24 cellular contexts compared by ENCODE assay signal in genomic region chr11:61049854-61050253, GRCh38. TPM values are rescaled to one million over a fixed set of nuclear protein-coding genes. Genes with fewer than 3 reads are reported as not detected.
DNase-seq lines count a peak whose midpoint lies in the region; ATAC-seq and TF ChIP-seq lines count a peak whose summit lies in the region.
"Had no signal": no experiment of that assay in that cellular context is flagged by ENCODE, and none has a peak within 500 bp of the region (broad histone marks: within the 10 kb centered on the region; RNA-seq: fewer than 3 reads in every experiment).

No MANE protein-coding gene starts in this region.

- H3K9me3 ChIP-seq in heart right ventricle (no peaks in the 10 kb centered on the region), upper lobe of right lung (no peaks in the 10 kb centered on the region)
- H3K9me3 ChIP-seq in CD8-positive, alpha-beta memory T cell (ENCODE audit: low read length) = no peaks in the 10 kb centered on the region
- H3K9me3 ChIP-seq: A549, prostate gland had no signal

- peak overlapping the region; percentile 46 for H3K4me3 Mint-ChIP-seq in activated CD4-positive, alpha-beta T cell treated with anti-CD3 and anti-CD28 coated beads for 36 hours
- H3K4me3 Mint-ChIP-seq in stimulated activated naive CD8-positive, alpha-beta T cell treated with anti-CD3 and anti-CD28 coated beads, Interleukin-15, Interleukin-2, amounts not matched to agents 100 ng/mL and 50 ng/mL, for 24 hours = no peak overlapping the region
- H3K4me3 Mint-ChIP-seq in CD8-positive, alpha-beta memory T cell = peak overlapping the region in 1 of 7 donors; percentile 23
- H3K4me3 Mint-ChIP-seq: neural crest cell had no signal

- no peaks in the 10 kb centered on the region for H3K9me3 Mint-ChIP-seq in activated CD4-positive, alpha-beta T cell treated with anti-CD3 and anti-CD28 coated beads for 36 hours (ENCODE audit: low read depth)
- no peaks in the 10 kb centered on the region for H3K9me3 Mint-ChIP-seq in stimulated activated naive CD8-positive, alpha-beta T cell treated with anti-CD3 and anti-CD28 coated beads, Interleukin-15, Interleukin-2, amounts not matched to agents 100 ng/mL and 50 ng/mL, for 24 hours
- H3K9me3 Mint-ChIP-seq in CD8-positive, alpha-beta memory T cell = no peaks in the 10 kb centered on the region
- H3K9me3 Mint-ChIP-seq: neural crest cell had no signal

- intact Hi-C loops in activated CD4-positive, alpha-beta T cell treated with anti-CD3 and anti-CD28 coated beads for 36 hours (cut with DNase I, micrococcal nuclease) = no loop called here
- intact Hi-C loops in heart right ventricle (cut with DNase I) (no loop called here), upper lobe of right lung (cut with DNase I) (no loop called here)

- H3K36me3 Mint-ChIP-seq in activated CD4-positive, alpha-beta T cell treated with anti-CD3 and anti-CD28 coated beads for 36 hours (ENCODE audit: low read depth) = peaks cover 66% of the 10 kb centered on the region
- H3K36me3 Mint-ChIP-seq in stimulated activated naive CD8-positive, alpha-beta T cell treated with anti-CD3 and anti-CD28 coated beads, Interleukin-15, Interleukin-2, amounts not matched to agents 100 ng/mL and 50 ng/mL, for 24 hours (ENCODE audit: low read depth) = peaks cover 45% of the 10 kb centered on the region
- H3K36me3 Mint-ChIP-seq in CD8-positive, alpha-beta memory T cell = peaks cover 0 to 4% (median 3%) of the 10 kb centered on the region in 3 donors

- CTCF ChIA-PET in activated CD4-positive, alpha-beta T cell treated with anti-CD3 and anti-CD28 coated beads for 36 hours (lab: Charles Lee) = interaction anchor here (0.6 to 1.5 kb wide), 3 partner anchors 34 to 138 kb away, joined by 3 to 4 read pairs (median 3); no protein-coding TSS in a partner anchor
- CTCF ChIA-PET in CD8-positive, alpha-beta memory T cell (lab: Charles Lee) = no interaction called here

- no peaks in the 10 kb centered on the region for H3K27me3 Mint-ChIP-seq in activated CD4-positive, alpha-beta T cell treated with anti-CD3 and anti-CD28 coated beads for 36 hours
- no peaks in the 10 kb centered on the region for H3K27me3 Mint-ChIP-seq in stimulated activated naive CD8-positive, alpha-beta T cell treated with anti-CD3 and anti-CD28 coated beads, Interleukin-15, Interleukin-2, amounts not matched to agents 100 ng/mL and 50 ng/mL, for 24 hours
- no peaks in the 10 kb centered on the region for H3K27me3 Mint-ChIP-seq in CD8-positive, alpha-beta memory T cell

- 26 to 30% methylated on average over 2 of the region's 2 CpGs for whole genome bisulfite sequencing in heart right ventricle, 2 donors

- H3K36me3 ChIP-seq in heart right ventricle = no peaks in the 10 kb centered on the region
- H3K36me3 ChIP-seq in upper lobe of right lung = no peaks in the 10 kb centered on the region
- no peaks in the 10 kb centered on the region for H3K36me3 ChIP-seq in CD8-positive, alpha-beta memory T cell (ENCODE audit: insufficient read depth, low read length)
- H3K36me3 ChIP-seq: cardiac muscle cell, prostate gland had no signal

- peaks cover 79% of the 10 kb centered on the region for H3K4me1 Mint-ChIP-seq in activated CD4-positive, alpha-beta T cell treated with anti-CD3 and anti-CD28 coated beads for 36 hours
- peaks cover 61% of the 10 kb centered on the region for H3K4me1 Mint-ChIP-seq in stimulated activated naive CD8-positive, alpha-beta T cell treated with anti-CD3 and anti-CD28 coated beads, Interleukin-15, Interleukin-2, amounts not matched to agents 100 ng/mL and 50 ng/mL, for 24 hours (ENCODE audit: low read depth)
- peaks cover 0 to 31% (median 18%) of the 10 kb centered on the region in 3 donors for H3K4me1 Mint-ChIP-seq in CD8-positive, alpha-beta memory T cell

- H3K4me3 ChIP-seq in heart right ventricle = no peak overlapping the region
- no peak overlapping the region for H3K4me3 ChIP-seq in upper lobe of right lung
- H3K4me3 ChIP-seq in CD8-positive, alpha-beta memory T cell (ENCODE audit: low read length) = no peak overlapping the region
- H3K4me3 ChIP-seq: A549, cardiac muscle cell, prostate gland had no signal

- peak overlapping the region in 3 of 10 donors; percentile 5 to 48 (median 25) for H3K27ac ChIP-seq in heart right ventricle
- peak overlapping the region; percentile 2 for H3K27ac ChIP-seq in upper lobe of right lung
- H3K27ac ChIP-seq in CD8-positive, alpha-beta memory T cell (ENCODE audit: low read depth, low read length) = no peak overlapping the region
- H3K27ac ChIP-seq: A549, cardiac muscle cell, prostate gland, VCaP had no signal

- H3K4me1 ChIP-seq in heart right ventricle (peaks cover 0 to 32% (median 14%) of the 10 kb centered on the region in 9 donors), upper lobe of right lung (peaks cover 17% of the 10 kb centered on the region)
- H3K4me1 ChIP-seq in CD8-positive, alpha-beta memory T cell (ENCODE audit: insufficient read depth, low read length) = peaks cover 8% of the 10 kb centered on the region
- H3K4me1 ChIP-seq: A549, prostate gland had no signal

- TF ChIP-seq CTCF in heart right ventricle (IDR thresholded peaks at IDR 0.05) (no peak), upper lobe of right lung (IDR thresholded peaks at IDR 0.05) (no peak)

- no peak for ATAC-seq in activated CD4-positive, alpha-beta T cell treated with anti-CD3 and anti-CD28 coated beads for 36 hours
- no peak for ATAC-seq in stimulated activated naive CD8-positive, alpha-beta T cell treated with anti-CD3 and anti-CD28 coated beads, Interleukin-15, Interleukin-2, amounts not matched to agents 100 U/mL and 50 U/mL, for 24 hours
- ATAC-seq in heart right ventricle = peak in 7 of 8 donors; percentile 51 to 87 (median 76)
- ATAC-seq in upper lobe of right lung = peak; percentile 76
- ATAC-seq in GM18861 (IDR thresholded peaks at IDR 0.05; ENCODE audit: unreplicated experiment) = no peak
- ATAC-seq: A549 had no signal

- DNase-seq in activated CD4-positive, alpha-beta T cell treated with anti-CD3 and anti-CD28 coated beads for 36 hours = peak; percentile 4
- no peak for DNase-seq in activated CD4-positive, alpha-beta T cell treated with anti-CD3 and anti-CD28 coated beads, Interleukin-2, amount 50 U/mL, for 1 hour
- no peak for DNase-seq in stimulated activated naive CD8-positive, alpha-beta T cell treated with anti-CD3 and anti-CD28 coated beads, Interleukin-15, Interleukin-2, amounts not matched to agents 100 U/mL and 50 U/mL, for 24 hours
- peak in 1 of 2 donors; percentile 42 for DNase-seq in heart right ventricle
- no peak for DNase-seq in upper lobe of right lung
- no peak for DNase-seq in CD8-positive, alpha-beta memory T cell
- DNase-seq: amniotic stem cell, C1 segment of cervical spinal cord, erythroblast, foreskin melanocyte, midbrain, NCI-H1105, NCI-H2107, NCI-H510A treated with DMSO at 0.1 percent for 48 hours, small intestine had no signal

- H3K27ac Mint-ChIP-seq in activated CD4-positive, alpha-beta T cell treated with anti-CD3 and anti-CD28 coated beads for 36 hours = peak overlapping the region; percentile 86
- H3K27ac Mint-ChIP-seq in stimulated activated naive CD8-positive, alpha-beta T cell treated with anti-CD3 and anti-CD28 coated beads, Interleukin-15, Interleukin-2, amounts not matched to agents 100 ng/mL and 50 ng/mL, for 24 hours = peak overlapping the region; percentile 79
- no peak overlapping the region for H3K27ac Mint-ChIP-seq in CD8-positive, alpha-beta memory T cell

- POLR2A ChIA-PET in activated CD4-positive, alpha-beta T cell treated with anti-CD3 and anti-CD28 coated beads for 36 hours (lab: Charles Lee) = interaction anchor here (1.9 kb wide), 1 partner anchor 11 kb away, joined by 14 read pairs; no protein-coding TSS in a partner anchor
- POLR2A ChIA-PET in CD8-positive, alpha-beta memory T cell (lab: Charles Lee) = no interaction called here

- H3K27me3 ChIP-seq in heart right ventricle (peaks cover 0 to 15% (median 0%) of the 10 kb centered on the region in 7 donors), upper lobe of right lung (no peaks in the 10 kb centered on the region)
- no peaks in the 10 kb centered on the region for H3K27me3 ChIP-seq in CD8-positive, alpha-beta memory T cell (ENCODE audit: insufficient read depth, low read length, poor library complexity, severe bottlenecking)
- H3K27me3 ChIP-seq: cardiac muscle cell had no signal

RNA-seq across cellular contexts. Expression of gene CD5, which starts 52.4 kb away (rescaled TPM):
- 100 to 1,000 TPM; 298 to 399 TPM for total RNA-seq in activated CD4-positive, alpha-beta T cell treated with anti-CD3 and anti-CD28 coated beads for 36 hours
- total RNA-seq in heart right ventricle (1 to 10 TPM in 1 of 10 donors, under 1 TPM in 6, not detected in 3; 0.07 to 5.7 (median 0.38) TPM), upper lobe of right lung (2.5 TPM)
- polyA plus RNA-seq in heart right ventricle = under 1 TPM in 1 of 2 donors, not detected in 1; 0.12 TPM
- 100 to 1,000 TPM; 169 to 175 TPM for total RNA-seq in CD8-positive, alpha-beta memory T cell
- polyA plus RNA-seq in CD8-positive, alpha-beta memory T cell = 156 TPM
- total RNA-seq: cardiac muscle cell, H4, neural crest cell, RPMI7951 had no signal
- polyA plus RNA-seq: A549, cardiac muscle cell had no signal

Comparison
In these comparisons a context has a peak if more than half of its experiments do, and no peak if none do; other contexts are left out.
1. ATAC-seq: peak in heart right ventricle (7 of 8) and upper lobe of right lung (single experiment); none in activated CD4-positive, alpha-beta T cell treated with anti-CD3 and anti-CD28 coated beads for 36 hours (single experiment), stimulated activated naive CD8-positive, alpha-beta T cell treated with anti-CD3 and anti-CD28 coated beads, Interleukin-15, Interleukin-2, amounts not matched to agents 100 U/mL and 50 U/mL, for 24 hours (single experiment) and GM18861 (single experiment).
2. H3K27ac Mint-ChIP-seq: peak in activated CD4-positive, alpha-beta T cell treated with anti-CD3 and anti-CD28 coated beads for 36 hours (single experiment) and stimulated activated naive CD8-positive, alpha-beta T cell treated with anti-CD3 and anti-CD28 coated beads, Interleukin-15, Interleukin-2, amounts not matched to agents 100 ng/mL and 50 ng/mL, for 24 hours (single experiment); none in CD8-positive, alpha-beta memory T cell (0 of 8).
3. RNA of gene CD5, which starts 52.4 kb away (total RNA-seq): 298 to 399 TPM in activated CD4-positive, alpha-beta T cell treated with anti-CD3 and anti-CD28 coated beads for 36 hours and 169 to 175 TPM in CD8-positive, alpha-beta memory T cell; 2.5 TPM in upper lobe of right lung (single experiment) and 0.07 to 5.7 TPM in heart right ventricle; every median in the first group is over 10 times any median in the second.